ENCODE assay signal across 23 cellular contexts in the genomic region with DNA sequence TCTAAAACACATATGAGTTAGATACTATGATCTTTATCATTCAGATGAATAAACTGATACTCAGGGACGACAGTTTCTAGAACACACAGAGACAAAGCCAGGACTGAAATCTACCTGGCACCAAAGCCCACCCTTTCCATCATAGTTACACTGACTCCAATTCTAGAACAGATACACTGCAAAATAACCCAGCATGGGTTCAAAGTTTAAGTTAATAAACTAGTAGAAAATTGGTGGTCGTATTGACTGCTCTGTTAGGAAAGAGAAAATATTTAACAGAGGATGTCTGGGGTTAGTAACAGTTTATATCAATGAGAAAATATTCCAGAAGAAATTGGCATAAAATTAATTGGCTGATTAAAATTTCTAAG.
"Had no signal": no experiment of that assay in that cellular context is flagged by ENCODE, and none has a peak within 500 bp of the region (broad histone marks: within the 10 kb centered on the region; RNA-seq: fewer than 3 reads in every experiment).

No MANE protein-coding gene starts in this region.

- H3K27ac ChIP-seq: coronary artery, epithelial cell of prostate, esophagus squamous epithelium, gastrocnemius medialis, heart right ventricle, left ventricle myocardium inferior, lower lobe of right lung had no signal

- DNase-seq: effector CD8-positive, alpha-beta T cell; effector memory CD8-positive, alpha-beta T cell; endodermal cell; erythroblast; esophagus squamous epithelium; foreskin fibroblast; foreskin melanocyte; gastrocnemius medialis; glutamatergic neuron; head of caudate nucleus; heart right ventricle; hypothalamus; immature natural killer cell; islet precursor cell; left cardiac atrium; left ventricle myocardium inferior; lower lobe of right lung; mesenchymal stem cell; mucosa of descending colon; naive B cell had no signal

- ATAC-seq: effector memory CD8-positive, alpha-beta T cell; esophagus mucosa; gastrocnemius medialis; heart right ventricle; left cardiac atrium; lower lobe of right lung had no signal

- H3K4me1 ChIP-seq: esophagus squamous epithelium, gastrocnemius medialis, heart right ventricle, left ventricle myocardium inferior, lower lobe of right lung had no signal

- H3K36me3 ChIP-seq: esophagus squamous epithelium, gastrocnemius medialis, heart right ventricle, left ventricle myocardium inferior, lower lobe of right lung had no signal

- H3K27me3 ChIP-seq: gastrocnemius medialis had no signal

- H3K4me3 ChIP-seq: coronary artery, esophagus squamous epithelium, gastrocnemius medialis, heart right ventricle, left ventricle myocardium inferior, lower lobe of right lung, mucosa of descending colon had no signal

- H3K9me3 ChIP-seq: esophagus squamous epithelium, gastrocnemius medialis, heart right ventricle, left ventricle myocardium inferior, lower lobe of right lung, mucosa of descending colon had no signal
